Comparison of ENCODE assay signal across 11 cellular contexts in the genomic region with DNA sequence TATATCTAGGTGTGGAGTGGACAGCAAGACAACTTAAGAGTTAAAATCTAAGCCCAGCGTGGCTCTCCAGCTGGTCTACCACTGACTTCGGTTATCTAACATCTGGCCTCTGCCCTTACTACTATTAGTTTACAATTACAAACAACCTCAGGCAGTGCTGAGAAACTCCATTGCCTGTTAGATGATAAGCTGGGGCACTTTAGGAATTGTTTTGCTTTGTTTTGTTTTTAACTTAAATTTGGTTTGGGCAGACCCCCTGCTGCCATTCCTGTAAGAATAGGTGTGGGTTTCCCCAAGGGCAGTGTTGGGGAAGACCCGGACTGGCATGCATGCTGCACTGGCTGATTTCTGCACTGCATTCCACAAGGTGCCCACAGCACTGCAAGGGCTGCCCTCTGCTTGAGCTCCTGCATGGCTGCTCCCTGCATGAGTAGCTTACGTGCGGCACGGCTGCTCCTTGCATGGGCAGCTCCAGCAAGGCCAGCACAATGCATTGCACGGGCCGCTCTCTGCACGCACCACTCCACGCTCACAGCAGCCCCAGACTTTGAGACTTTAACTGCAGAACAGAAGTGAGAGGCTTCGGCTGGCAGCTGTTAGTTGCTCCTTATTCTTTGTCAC.
DNase-seq lines count a peak whose midpoint lies in the region; ATAC-seq, FAIRE-seq and TF ChIP-seq lines count a peak whose summit lies in the region.
"Had no signal": no experiment of that assay in that cellular context is flagged by ENCODE, and none has a peak within 500 bp of the region (broad histone marks: within the 10 kb centered on the region; RNA-seq: fewer than 3 reads in every experiment).

No MANE protein-coding gene starts in this region.

- no peaks in the 10 kb centered on the region for H3F3A ChIP-seq in PC-9 (ENCODE audit: insufficient read depth, low read depth)

- H2AFZ ChIP-seq in HepG2 (ENCODE audit: low read length): no peak overlapping the region
- H2AFZ ChIP-seq in PC-9: no peak overlapping the region
- no peak overlapping the region for H2AFZ ChIP-seq in hepatocyte

- H3K79me2 ChIP-seq in HepG2 (ENCODE audit: insufficient read depth, low read length) (peaks cover 7% of the 10 kb centered on the region), PC-9 (ENCODE audit: low read depth) (no peaks in the 10 kb centered on the region), hepatocyte (peaks cover 7% of the 10 kb centered on the region)

- no peak for TF ChIP-seq RAD21 in HepG2 (CRISPR knock-in tag; IDR thresholded peaks at IDR 0.05)

- H3K9me3 ChIP-seq in HepG2 (ENCODE audit: low read length) (no peaks in the 10 kb centered on the region), right lobe of liver (no peaks in the 10 kb centered on the region), PC-9 (ENCODE audit: insufficient read depth, low read depth) (no peaks in the 10 kb centered on the region), hepatocyte (ENCODE audit: low read depth) (no peaks in the 10 kb centered on the region), upper lobe of right lung (no peaks in the 10 kb centered on the region), small intestine (ENCODE audit: control insufficient read depth, low read depth) (no peaks in the 10 kb centered on the region)
- H3K9me3 ChIP-seq: thoracic aorta had no signal

- intact Hi-C loops in HepG2 (cut with micrococcal nuclease; ENCODE audit: unreplicated experiment): no loop called here
- intact Hi-C loops in right lobe of liver (cut with DNase I): no loop called here
- intact Hi-C loops in PC-9 (cut with micrococcal nuclease; ENCODE audit: unreplicated experiment): no loop called here
- intact Hi-C loops in upper lobe of right lung (cut with DNase I): no loop called here

- H3K4me3 ChIP-seq in HepG2 (replicated peaks in 1 of 3; ENCODE audit: insufficient read depth in 1 of 3, low read depth in 2 of 3, low read length in 3 of 3) (no peak overlapping the region), right lobe of liver (no peak overlapping the region), PC-9 (no peak overlapping the region), hepatocyte (no peak overlapping the region), upper lobe of right lung (no peak overlapping the region), small intestine (ENCODE audit: low read depth in 1 of 2, low read length in 2 of 2) (no peak overlapping the region)

- DNase-seq in HepG2 (ENCODE audit: low spot score): no peak
- no peak for DNase-seq in right lobe of liver
- DNase-seq in PC-9: peak in 1 of 2 experiments; percentile 13
- no peak for DNase-seq in hepatocyte (ENCODE audit: low spot score)
- DNase-seq in upper lobe of right lung: no peak
- no peak for DNase-seq in omental fat pad (ENCODE audit: low spot score)
- DNase-seq in activated CD4-positive, CD25-positive, alpha-beta regulatory T cell treated with anti-CD3 and anti-CD28 coated beads, Interleukin-2, amount 50 U/mL, for 72 hours: no peak
- no peak for DNase-seq in small intestine
- DNase-seq: C1 segment of cervical spinal cord, dorsolateral prefrontal cortex had no signal

- WGBS in HepG2 (ENCODE audit: low lambda C conversion rate): 69% methylated on average over 10 of the region's 11 CpGs
- WGBS in right lobe of liver (ENCODE audit: insufficient coverage, low coverage, low lambda C conversion rate, missing lambda C conversion rate): 45% methylated on average over 5 of the region's 11 CpGs
- WGBS in hepatocyte (ENCODE audit: low lambda C conversion rate, missing lambda C conversion rate): 34% methylated on average over 10 of the region's 11 CpGs
- 59 to 78% (median 76%) methylated on average over 10 to 11 of the region's 11 CpGs for WGBS in small intestine, 3 donors

- in situ Hi-C loops in HepG2 (cut with HindIII; ENCODE audit: extremely low pct_ligation_motif_present, low pct_unique_long_range_greater_than_20kb): no loop called here

- H3K4me1 ChIP-seq in HepG2 (ENCODE audit: insufficient read depth, low read length) (peaks cover 70% of the 10 kb centered on the region), right lobe of liver (peaks cover 0 to 32% (median 5%) of the 10 kb centered on the region in 4 donors), PC-9 (replicated peaks; ENCODE audit: insufficient read depth) (0 out of 2 replicates have a peak, but pooled peaks cover 4% of the 10 kb centered on the region), hepatocyte (ENCODE audit: insufficient read depth) (peaks cover 41% of the 10 kb centered on the region), upper lobe of right lung (peaks cover 33% of the 10 kb centered on the region), small intestine (ENCODE audit: control insufficient read depth in 2 of 2, insufficient read depth in 1 of 2, low read depth in 1 of 2, low read length in 1 of 2) (peaks cover 10% of the 10 kb centered on the region in 2 donors)

- CTCF ChIA-PET in HepG2 (lab: Yijun Ruan, JAX; ENCODE audit: low intra/inter-chr PET ratio, low total read pairs): no interaction called here
- CTCF ChIA-PET in PC-9 (lab: Charles Lee): interaction anchor here (0.8 kb wide), 1 partner anchor 23 kb away, joined by 3 read pairs; no protein-coding TSS in a partner anchor

- no peaks in the 10 kb centered on the region for H3K36me3 ChIP-seq in HepG2 (replicated peaks in 1 of 2; ENCODE audit: control insufficient read depth in 1 of 2, insufficient read depth in 2 of 2, low read length in 2 of 2)
- H3K36me3 ChIP-seq in right lobe of liver: no peaks in the 10 kb centered on the region
- H3K36me3 ChIP-seq in PC-9 (ENCODE audit: low read depth): no peaks in the 10 kb centered on the region
- no peaks in the 10 kb centered on the region for H3K36me3 ChIP-seq in hepatocyte (replicated peaks; ENCODE audit: insufficient read depth, low read depth)
- no peaks in the 10 kb centered on the region for H3K36me3 ChIP-seq in upper lobe of right lung
- H3K36me3 ChIP-seq in small intestine (ENCODE audit: control insufficient read depth in 2 of 2, insufficient read depth in 2 of 2, low read length in 2 of 2): no peaks in the 10 kb centered on the region
- H3K36me3 ChIP-seq: thoracic aorta had no signal

- BruUV-seq in HepG2 (replicated peaks; lab: Mats Ljungman, UMichigan) (no TSS peak), PC-9 (replicated peaks; lab: Mats Ljungman, UMichigan) (no TSS peak)

- peak overlapping the region; percentile 33; the same call in 1 of the 2 replicates for H3K4me2 ChIP-seq in HepG2 (ENCODE audit: low read depth, low read length)
- 0 out of 2 replicates have a peak overlapping the region, but pooled peaks have one; percentile 0 for H3K4me2 ChIP-seq in PC-9
- H3K4me2 ChIP-seq in hepatocyte: peak overlapping the region; percentile 52

- ATAC-seq in HepG2: peak; percentile 64
- ATAC-seq in right lobe of liver: no peak
- no peak for ATAC-seq in upper lobe of right lung
- no peak for ATAC-seq in omental fat pad (ENCODE audit: low FRiP score)

- FAIRE-seq in HepG2 (lab: Jason Lieb, UNC) (no peak), small intestine (lab: Jason Lieb, UNC) (no peak)

- TF ChIP-seq CTCF in HepG2 (CRISPR knock-in tag; IDR thresholded peaks at IDR 0.05) (no peak), right lobe of liver (IDR thresholded peaks at IDR 0.05) (no peak), PC-9 (conservative IDR thresholded peaks at IDR 0.05) (no peak), hepatocyte (IDR thresholded peaks at IDR 0.05; ENCODE audit: poor library complexity) (no peak), upper lobe of right lung (IDR thresholded peaks at IDR 0.05) (no peak), omental fat pad (IDR thresholded peaks at IDR 0.05) (no peak)

- H4K20me1 ChIP-seq in HepG2 (ENCODE audit: insufficient read depth, low read length): no peaks in the 10 kb centered on the region
- no peaks in the 10 kb centered on the region for H4K20me1 ChIP-seq in PC-9 (ENCODE audit: insufficient read depth)
- no peaks in the 10 kb centered on the region for H4K20me1 ChIP-seq in hepatocyte (ENCODE audit: insufficient read depth, poor library complexity, severe bottlenecking)

- H3K9me2 ChIP-seq in PC-9 (ENCODE audit: insufficient read depth) (no peaks in the 10 kb centered on the region), hepatocyte (replicated peaks; ENCODE audit: insufficient read depth) (no peaks in the 10 kb centered on the region)

- H3K27me3 ChIP-seq in HepG2 (ENCODE audit: control insufficient read depth in 1 of 2, insufficient read depth in 2 of 2, low read length in 2 of 2): no peaks in the 10 kb centered on the region
- no peaks in the 10 kb centered on the region for H3K27me3 ChIP-seq in right lobe of liver
- no peaks in the 10 kb centered on the region for H3K27me3 ChIP-seq in PC-9 (ENCODE audit: insufficient read depth, low read depth)
- no peaks in the 10 kb centered on the region for H3K27me3 ChIP-seq in hepatocyte
- H3K27me3 ChIP-seq in upper lobe of right lung: no peaks in the 10 kb centered on the region
- no peaks in the 10 kb centered on the region for H3K27me3 ChIP-seq in small intestine (ENCODE audit: control insufficient read depth in 2 of 2, insufficient read depth in 2 of 2, low read length in 2 of 2)
- H3K27me3 ChIP-seq: dorsolateral prefrontal cortex had no signal

- TF ChIP-seq POLR2A in HepG2 (IDR thresholded peaks at IDR 0.05; ENCODE audit: insufficient read depth in 1 of 2, low read depth in 2 of 2, low read length in 2 of 2) (no peak), right lobe of liver (IDR thresholded peaks at IDR 0.05) (no peak)

- POLR2A ChIA-PET in HepG2 (lab: Yijun Ruan, JAX): interaction anchor here (1.2 to 7.0 kb wide), 4 partner anchors 20 to 78 kb away, joined by 5 to 57 read pairs (median 12); a partner anchor contains a TSS
- POLR2A ChIA-PET in PC-9 (lab: Charles Lee; ENCODE audit: unreplicated experiment): interaction anchor here (0.5 to 1.2 kb wide), 2 partner anchors 16 to 74 kb away, joined by 5 to 12 read pairs; a partner anchor contains a TSS

- no peak for TF ChIP-seq EP300 in HepG2 (IDR thresholded peaks at IDR 0.05; ENCODE audit: low read depth in 2 of 2, low read length in 2 of 2)
- TF ChIP-seq EP300 in HepG2 (CRISPR knock-in tag; IDR thresholded peaks at IDR 0.05; ENCODE audit: borderline replicate concordance): no peak

- H3K27ac ChIP-seq in HepG2 (ENCODE audit: extremely low read length, insufficient read depth, low read length) (no peak overlapping the region), right lobe of liver (peak overlapping the region in 1 of 3 donors; percentile 42), PC-9 (no peak overlapping the region), hepatocyte (no peak overlapping the region), upper lobe of right lung (peak overlapping the region; percentile 71), small intestine (ENCODE audit: low read depth in 1 of 2, low read length in 1 of 2) (peak overlapping the region in 1 of 2 donors; percentile 12)
- H3K27ac ChIP-seq: thoracic aorta had no signal

- no peak overlapping the region for H3K9ac ChIP-seq in HepG2 (ENCODE audit: insufficient read depth, low read depth, low read length)

TF ChIP-seq in HepG2, 621 proteins besides CTCF, POLR2A, EP300 and RAD21 (continues in another document):
- TF ChIP-seq, protein P1, sequence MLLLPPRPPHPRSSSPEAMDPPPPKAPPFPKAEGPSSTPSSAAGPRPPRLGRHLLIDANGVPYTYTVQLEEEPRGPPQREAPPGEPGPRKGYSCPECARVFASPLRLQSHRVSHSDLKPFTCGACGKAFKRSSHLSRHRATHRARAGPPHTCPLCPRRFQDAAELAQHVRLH (CRISPR knock-in tag; IDR thresholded peaks at IDR 0.05; ENCODE audit: borderline replicate concordance, low read depth): no peak
- TF ChIP-seq LCORL (IDR thresholded peaks at IDR 0.05) (no peak), LCORL (CRISPR knock-in tag; IDR thresholded peaks at IDR 0.05) (no peak)

Comparison
In these comparisons a context has a peak if more than half of its experiments do, and no peak if none do; other contexts are left out.
1. H3K4me2 ChIP-seq: peak in every context shown above with its lines; median percentile 52 in hepatocyte; 33 in HepG2; 0 in PC-9.